ENCODE assay signal across 25 cellular contexts in genomic region chr5:89279458-89280036, GRCh38.
DNase-seq lines count a peak whose midpoint lies in the region; ATAC-seq and TF ChIP-seq lines count a peak whose summit lies in the region.
"Had no signal": no experiment of that assay in that cellular context is flagged by ENCODE, and none has a peak within 500 bp of the region (broad histone marks: within the 10 kb centered on the region; RNA-seq: fewer than 3 reads in every experiment).

No MANE protein-coding gene starts in this region.

- no peak for TF ChIP-seq RAD21 in IMR-90 (IDR thresholded peaks at IDR 0.05; ENCODE audit: low read length)

- H3K23ac ChIP-seq in IMR-90 (ENCODE audit: low read depth, low read length): no peak overlapping the region

- H4K91ac ChIP-seq in IMR-90 (ENCODE audit: insufficient read depth, low read depth, low read length): no peak overlapping the region

- H3K36me3 ChIP-seq in DOHH2 (ENCODE audit: control insufficient read depth, low read length) (no peaks in the 10 kb centered on the region), IMR-90 (ENCODE audit: control insufficient read depth, insufficient read depth, low read length) (no peaks in the 10 kb centered on the region), neural progenitor cell (no peaks in the 10 kb centered on the region), esophagus squamous epithelium (no peaks in the 10 kb centered on the region), Karpas-422 (ENCODE audit: insufficient read depth, low read length) (no peaks in the 10 kb centered on the region)
- H3K36me3 ChIP-seq: MG63, SJCRH30 had no signal

- no peaks in the 10 kb centered on the region; the same call in 1 of the 2 replicates for H3K9me1 ChIP-seq in IMR-90 (ENCODE audit: insufficient read depth, low read length)

- H3K9me3 ChIP-seq in DOHH2 (ENCODE audit: control insufficient read depth, insufficient read depth, low read length) (no peaks in the 10 kb centered on the region), IMR-90 (ENCODE audit: control insufficient read depth, insufficient read depth, low read length) (no peaks in the 10 kb centered on the region), neural progenitor cell (ENCODE audit: low read depth) (no peaks in the 10 kb centered on the region), esophagus squamous epithelium (no peaks in the 10 kb centered on the region), Karpas-422 (ENCODE audit: low read length) (no peaks in the 10 kb centered on the region)
- H3K9me3 ChIP-seq: Caco-2, SJCRH30 had no signal

- H3K27ac ChIP-seq in DOHH2 (ENCODE audit: low read depth, low read length) (no peak overlapping the region), IMR-90 (ENCODE audit: insufficient read depth, low read length) (no peak overlapping the region), neural progenitor cell (no peak overlapping the region), esophagus squamous epithelium (no peak overlapping the region), Karpas-422 (ENCODE audit: low read length) (no peak overlapping the region)
- H3K27ac ChIP-seq: SJCRH30 had no signal

- no peaks in the 10 kb centered on the region for H3K9me2 ChIP-seq in DOHH2 (replicated peaks; ENCODE audit: control insufficient read depth, low read length)
- no peaks in the 10 kb centered on the region for H3K9me2 ChIP-seq in Karpas-422 (replicated peaks; ENCODE audit: insufficient read depth, low read length)

- POLR2A ChIA-PET in IMR-90 (lab: Charles Lee; ENCODE audit: unreplicated experiment): no interaction called here

- H3K36me3 Mint-ChIP-seq in neural progenitor cell: no peaks in the 10 kb centered on the region
- H3K36me3 Mint-ChIP-seq: CD8-positive, alpha-beta T cell had no signal

- H3K4me3 ChIP-seq in DOHH2 (ENCODE audit: low read length) (peak overlapping the region; percentile 25; the same call in 1 of the 2 replicates), IMR-90 (ENCODE audit: insufficient read depth, low read depth, low read length) (no peak overlapping the region), neural progenitor cell (no peak overlapping the region), esophagus squamous epithelium (no peak overlapping the region), Karpas-422 (ENCODE audit: low read length) (no peak overlapping the region)
- H3K4me3 ChIP-seq: MG63, SJCRH30 had no signal

- no peaks in the 10 kb centered on the region for H3F3A ChIP-seq in DOHH2 (ENCODE audit: control insufficient read depth, insufficient read depth)
- no peaks in the 10 kb centered on the region for H3F3A ChIP-seq in neural progenitor cell (ENCODE audit: low read depth)

- no peak overlapping the region for H3K4ac ChIP-seq in IMR-90 (ENCODE audit: low read depth, low read length)

- H3K4me2 ChIP-seq in DOHH2 (ENCODE audit: low read length) (peak overlapping the region; percentile 41), IMR-90 (ENCODE audit: low read depth, low read length) (no peak overlapping the region), neural progenitor cell (no peak overlapping the region), Karpas-422 (ENCODE audit: low read depth, low read length, poor library complexity, severe bottlenecking) (no peak overlapping the region)

- H2AFZ ChIP-seq in IMR-90 (replicated peaks; ENCODE audit: low read length, poor library complexity) (no peak overlapping the region), neural progenitor cell (replicated peaks) (no peak overlapping the region), Karpas-422 (ENCODE audit: low read length) (no peak overlapping the region)

- intact Hi-C loops in IMR-90 (cut with micrococcal nuclease): no loop called here
- intact Hi-C loops in esophagus squamous epithelium (cut with DNase I): no loop called here

- H2BK20ac ChIP-seq in IMR-90 (ENCODE audit: low read depth, low read length): no peak overlapping the region

- H2AK5ac ChIP-seq in IMR-90 (ENCODE audit: low read depth, low read length): peak overlapping the region; percentile 14; the same call in 1 of the 2 replicates

- peaks cover 36% of the 10 kb centered on the region for H3K4me1 ChIP-seq in DOHH2 (ENCODE audit: control insufficient read depth, low read length)
- peaks cover 7% of the 10 kb centered on the region; the same call in 1 of the 2 replicates for H3K4me1 ChIP-seq in IMR-90 (ENCODE audit: control insufficient read depth, insufficient read depth, low read length)
- peaks cover 11% of the 10 kb centered on the region for H3K4me1 ChIP-seq in neural progenitor cell
- no peaks in the 10 kb centered on the region for H3K4me1 ChIP-seq in esophagus squamous epithelium
- H3K4me1 ChIP-seq in Karpas-422 (ENCODE audit: low read length): no peaks in the 10 kb centered on the region

- peak overlapping the region; percentile 40 for H3K27ac Mint-ChIP-seq in neural progenitor cell
- H3K27ac Mint-ChIP-seq: CD8-positive, alpha-beta T cell; T-helper 17 cell had no signal

- H3K18ac ChIP-seq in IMR-90 (ENCODE audit: low read depth, low read length): no peak overlapping the region

- DNase-seq in IMR-90: no peak
- DNase-seq in astrocyte of the hippocampus (ENCODE audit: low read depth, low spot score): peak; percentile 20
- no peak for DNase-seq in neural progenitor cell (ENCODE audit: low spot score)
- DNase-seq in esophagus squamous epithelium (lab: John Stamatoyannopoulos, UW): no peak
- DNase-seq in NCI-H146 (lab: John Stamatoyannopoulos, UW): no peak
- no peak for DNase-seq in Karpas-422
- DNase-seq: C1 segment of cervical spinal cord; Caco-2; CD8-positive, alpha-beta T cell; EL; GDM1; KBM-7; MG63; NCI-H1105 treated with DMSO at 0.1 percent for 48 hours; NCI-H2081; NCI-H226; NCI-H510A; NCI-H69; SJCRH30; T-helper 17 cell had no signal

- H2BK120ac ChIP-seq in IMR-90 (ENCODE audit: low read depth, low read length): no peak overlapping the region

- no peaks in the 10 kb centered on the region for H3K79me1 ChIP-seq in IMR-90 (ENCODE audit: low read depth in 1 of 2, low read length in 2 of 2)

- no peaks in the 10 kb centered on the region for H3K9me3 Mint-ChIP-seq in neural progenitor cell
- H3K9me3 Mint-ChIP-seq: CD8-positive, alpha-beta T cell had no signal

- H3K56ac ChIP-seq in IMR-90 (ENCODE audit: extremely low read depth, insufficient read depth, low read length): no peak overlapping the region

- H4K20me1 ChIP-seq in DOHH2 (ENCODE audit: control insufficient read depth, insufficient read depth, low read depth, low read length) (no peaks in the 10 kb centered on the region), IMR-90 (ENCODE audit: insufficient read depth, low read length) (no peaks in the 10 kb centered on the region), neural progenitor cell (ENCODE audit: low read depth) (no peaks in the 10 kb centered on the region), Karpas-422 (ENCODE audit: insufficient read depth, low read depth, low read length) (no peaks in the 10 kb centered on the region)

- no TSS peak for BruUV-seq in IMR-90 (replicated peaks; lab: Mats Ljungman, UMichigan)

- H3K79me2 ChIP-seq in DOHH2 (ENCODE audit: control insufficient read depth, low read length) (no peaks in the 10 kb centered on the region), neural progenitor cell (ENCODE audit: low read depth) (no peaks in the 10 kb centered on the region), Karpas-422 (ENCODE audit: low read length) (no peaks in the 10 kb centered on the region)

- no peak overlapping the region for H4K5ac ChIP-seq in IMR-90 (ENCODE audit: low read depth, low read length)

- H2BK15ac ChIP-seq in IMR-90 (ENCODE audit: low read depth, low read length): no peak overlapping the region

- peaks cover 23% of the 10 kb centered on the region for H3K4me1 Mint-ChIP-seq in neural progenitor cell
- H3K4me1 Mint-ChIP-seq: T-helper 17 cell had no signal

- TF ChIP-seq POLR2A in IMR-90 (IDR thresholded peaks at IDR 0.05; ENCODE audit: low read depth, low read length) (no peak), esophagus squamous epithelium (IDR thresholded peaks at IDR 0.05) (no peak)

- H3K27me3 ChIP-seq in DOHH2 (ENCODE audit: control insufficient read depth, low read length) (no peaks in the 10 kb centered on the region), IMR-90 (ENCODE audit: control insufficient read depth, insufficient read depth, low read length) (no peaks in the 10 kb centered on the region), neural progenitor cell (no peaks in the 10 kb centered on the region), esophagus squamous epithelium (no peaks in the 10 kb centered on the region), Karpas-422 (ENCODE audit: low read length) (no peaks in the 10 kb centered on the region)
- H3K27me3 ChIP-seq: MG63, SJCRH30 had no signal

- no CpG with 5 or more reads among the region's 4 CpGs for WGBS in IMR-90 (ENCODE audit: extremely low coverage in 2 of 2, insufficient read length in 1 of 2), 2 experiments
- 69 to 72% methylated on average over 4 of the region's 4 CpGs for WGBS in esophagus squamous epithelium, 2 donors

- H3K9ac ChIP-seq in IMR-90 (ENCODE audit: low read depth, low read length): no peak overlapping the region
- H3K9ac ChIP-seq in neural progenitor cell: no peak overlapping the region
- H3K9ac ChIP-seq in Karpas-422 (ENCODE audit: low read length): no peak overlapping the region

- H3K27me3 Mint-ChIP-seq in neural progenitor cell (ENCODE audit: insufficient read depth, low read depth): peaks cover 4% of the 10 kb centered on the region
- H3K27me3 Mint-ChIP-seq: T-helper 17 cell had no signal

- TF ChIP-seq CTCF in DOHH2 (IDR thresholded peaks at IDR 0.05; ENCODE audit: low read depth, low read length, poor library complexity, severe bottlenecking) (no peak), IMR-90 (conservative IDR thresholded peaks at IDR 0.05; ENCODE audit: low read depth, low read length) (no peak), neural progenitor cell (IDR thresholded peaks at IDR 0.05) (no peak), esophagus squamous epithelium (IDR thresholded peaks at IDR 0.05) (no peak)

- CTCF ChIA-PET in IMR-90 (lab: Yijun Ruan, JAX): no interaction called here

- no peak for ATAC-seq in IMR-90 (ENCODE audit: low read depth)
- ATAC-seq in HG03520 (IDR thresholded peaks at IDR 0.05; ENCODE audit: unreplicated experiment): no peak
- ATAC-seq: CD8-positive, alpha-beta T cell; HCT116; HepG2; SK-N-SH treated with all-trans-retinoic acid at 6 μM for 48 hours; T-helper 17 cell had no signal

- in situ Hi-C loops in IMR-90 (cut with MboI; ENCODE audit: low sequenced_read_pairs): no loop called here

- dilution Hi-C loops in IMR-90 (cut with HindIII; ENCODE audit: low sequenced_read_pairs, unreplicated experiment): no loop called here

- no peak overlapping the region for H2AK9ac ChIP-seq in IMR-90 (replicated peaks; ENCODE audit: low read depth, low read length, poor library complexity)

- H2BK5ac ChIP-seq in IMR-90 (ENCODE audit: low read depth, low read length, poor library complexity, severe bottlenecking): no peak overlapping the region

- H3K4me3 Mint-ChIP-seq in neural progenitor cell: no peak overlapping the region
- H3K4me3 Mint-ChIP-seq: CD8-positive, alpha-beta T cell; T-helper 17 cell had no signal

- H4K8ac ChIP-seq in IMR-90 (ENCODE audit: low read depth in 2 of 2, low read length in 2 of 2): no peak overlapping the region

- H3K14ac ChIP-seq in IMR-90 (replicated peaks; ENCODE audit: low read depth, low read length): no peak overlapping the region

TF ChIP-seq in IMR-90, 13 proteins besides CTCF, POLR2A, EP300 and RAD21 (continues in another document):
- TF ChIP-seq MXI1 (IDR thresholded peaks at IDR 0.05; ENCODE audit: borderline replicate concordance, low read depth, low read length) (no peak), MAZ (IDR thresholded peaks at IDR 0.05; ENCODE audit: borderline replicate concordance, low read depth, low read length) (no peak)
